ENCODE assay signal across 8 cellular contexts in genomic region chr14:102805454-102805891, GRCh38. TPM values are rescaled to one million over a fixed set of nuclear protein-coding genes. Genes with fewer than 3 reads are reported as not detected.
DNase-seq lines count a peak whose midpoint lies in the region; ATAC-seq and TF ChIP-seq lines count a peak whose summit lies in the region.

No MANE protein-coding gene starts in this region.

- CTCF ChIA-PET in naive thymus-derived CD4-positive, alpha-beta T cell (lab: Charles Lee) = no interaction called here

- peak overlapping the region in 9 of 10 donors; percentile 27 to 84 (median 55) for H3K4me3 Mint-ChIP-seq in naive thymus-derived CD4-positive, alpha-beta T cell

- H3K9me3 Mint-ChIP-seq in naive thymus-derived CD4-positive, alpha-beta T cell = peaks cover 0 to 4% (median 0%) of the 10 kb centered on the region in 11 donors

- no peak overlapping the region for H2AFZ ChIP-seq in hepatocyte

- WGBS in hepatocyte (ENCODE audit: low lambda C conversion rate, missing lambda C conversion rate) = 81% methylated on average over 8 of the region's 8 CpGs

- H3K4me3 ChIP-seq in naive thymus-derived CD4-positive, alpha-beta T cell (ENCODE audit: low read length) = no peak overlapping the region
- no peak overlapping the region for H3K4me3 ChIP-seq in hepatocyte

- peaks cover 0 to 6% (median 0%) of the 10 kb centered on the region in 3 experiments for H3K36me3 ChIP-seq in naive thymus-derived CD4-positive, alpha-beta T cell (ENCODE audit: control insufficient read depth in 2 of 3, insufficient read depth in 3 of 3, low read length in 3 of 3)
- H3K36me3 ChIP-seq in hepatocyte (replicated peaks; ENCODE audit: insufficient read depth, low read depth) = no peaks in the 10 kb centered on the region

- H3K4me1 Mint-ChIP-seq in naive thymus-derived CD4-positive, alpha-beta T cell = peaks cover 45 to 71% (median 63%) of the 10 kb centered on the region in 7 donors

- no peaks in the 10 kb centered on the region for H4K20me1 ChIP-seq in hepatocyte (ENCODE audit: insufficient read depth, poor library complexity, severe bottlenecking)

- no peaks in the 10 kb centered on the region for H3K9me3 ChIP-seq in naive thymus-derived CD4-positive, alpha-beta T cell (ENCODE audit: control insufficient read depth in 2 of 3, low read length in 3 of 3)
- H3K9me3 ChIP-seq in hepatocyte (ENCODE audit: low read depth) = no peaks in the 10 kb centered on the region

- no peak overlapping the region for H3K4me2 ChIP-seq in hepatocyte

- H3K36me3 Mint-ChIP-seq in naive thymus-derived CD4-positive, alpha-beta T cell = peaks cover 0 to 29% (median 15%) of the 10 kb centered on the region in 5 donors

- DNase-seq in activated T-cell treated with anti-CD3 and anti-CD28 coated beads for 24 hours (ENCODE audit: low read depth) = peak; percentile 39
- peak in 5 of 9 donors; percentile 4 to 56 (median 10) for DNase-seq in naive thymus-derived CD4-positive, alpha-beta T cell
- no peak for DNase-seq in cardiac septum (ENCODE audit: low spot score)
- no peak for DNase-seq in hepatocyte (ENCODE audit: low spot score)

- H3K9me2 ChIP-seq in hepatocyte (replicated peaks; ENCODE audit: insufficient read depth) = no peaks in the 10 kb centered on the region

- peak; percentile 42 for ATAC-seq in GM18517 (IDR thresholded peaks at IDR 0.05; ENCODE audit: unreplicated experiment)
- peak; percentile 39 for ATAC-seq in HG03565 (IDR thresholded peaks at IDR 0.05; ENCODE audit: unreplicated experiment)
- peak; percentile 60 for ATAC-seq in naive thymus-derived CD4-positive, alpha-beta T cell
- no peak for ATAC-seq in HG03159 (IDR thresholded peaks at IDR 0.05; ENCODE audit: unreplicated experiment)
- no peak for ATAC-seq in GM18858 (IDR thresholded peaks at IDR 0.05; ENCODE audit: unreplicated experiment)

- no peak overlapping the region for H3K27ac ChIP-seq in naive thymus-derived CD4-positive, alpha-beta T cell (ENCODE audit: low read depth, low read length)
- no peak overlapping the region for H3K27ac ChIP-seq in hepatocyte

- POLR2A ChIA-PET in naive thymus-derived CD4-positive, alpha-beta T cell (lab: Charles Lee) = no interaction called here

- intact Hi-C loops in naive thymus-derived CD4-positive, alpha-beta T cell (cut with micrococcal nuclease) = loop anchor here (1.0 to 5.0 kb wide), 5 partner anchors 10 to 47 kb away; no protein-coding TSS in a partner anchor
- intact Hi-C loops in cardiac septum (cut with DNase I) = no loop called here

- H3K4me1 ChIP-seq in naive thymus-derived CD4-positive, alpha-beta T cell (ENCODE audit: control insufficient read depth in 2 of 2, insufficient read depth in 2 of 2, low read length in 2 of 2) = peaks cover 30 to 36% of the 10 kb centered on the region in 2 donors
- peaks cover 17% of the 10 kb centered on the region for H3K4me1 ChIP-seq in hepatocyte (ENCODE audit: insufficient read depth)

- H3K27ac Mint-ChIP-seq in naive thymus-derived CD4-positive, alpha-beta T cell = peak overlapping the region; percentile 21 to 94 (median 76)

- no peaks in the 10 kb centered on the region for H3K27me3 Mint-ChIP-seq in naive thymus-derived CD4-positive, alpha-beta T cell

- no peaks in the 10 kb centered on the region for H3K27me3 ChIP-seq in naive thymus-derived CD4-positive, alpha-beta T cell (ENCODE audit: control insufficient read depth in 2 of 2, insufficient read depth in 2 of 2, low read length in 2 of 2)
- H3K27me3 ChIP-seq in hepatocyte = no peaks in the 10 kb centered on the region

- peaks cover 55% of the 10 kb centered on the region for H3K79me2 ChIP-seq in hepatocyte

- TF ChIP-seq CTCF in hepatocyte (IDR thresholded peaks at IDR 0.05; ENCODE audit: poor library complexity) = no peak

RNA-seq across cellular contexts. Expression of gene TRAF3, which starts 28.2 kb away (rescaled TPM):
- 10 to 100 TPM; 27.7 to 74.4 (median 44.1) TPM for total RNA-seq in naive thymus-derived CD4-positive, alpha-beta T cell
- polyA plus RNA-seq in naive thymus-derived CD4-positive, alpha-beta T cell = 10 to 100 TPM; 16.1 to 23.8 TPM
- total RNA-seq in cardiac septum (12.5 TPM), hepatocyte (13.7 and 15.8 TPM in 2 replicates)
- polyA plus RNA-seq in hepatocyte = 4.4 and 8.0 TPM in 2 replicates

Comparison
In these comparisons a context has a peak if more than half of its experiments do, and no peak if none do; other contexts are left out.
1. ATAC-seq: peak in GM18517 (single experiment), HG03565 (single experiment) and naive thymus-derived CD4-positive, alpha-beta T cell (single experiment); none in HG03159 (single experiment) and GM18858 (single experiment).
2. DNase-seq: peak in activated T-cell treated with anti-CD3 and anti-CD28 coated beads for 24 hours (single experiment) and naive thymus-derived CD4-positive, alpha-beta T cell (5 of 9); none in cardiac septum (single experiment) and hepatocyte (single experiment).